2 cellular contexts compared by ENCODE assay signal in the genomic region with DNA sequence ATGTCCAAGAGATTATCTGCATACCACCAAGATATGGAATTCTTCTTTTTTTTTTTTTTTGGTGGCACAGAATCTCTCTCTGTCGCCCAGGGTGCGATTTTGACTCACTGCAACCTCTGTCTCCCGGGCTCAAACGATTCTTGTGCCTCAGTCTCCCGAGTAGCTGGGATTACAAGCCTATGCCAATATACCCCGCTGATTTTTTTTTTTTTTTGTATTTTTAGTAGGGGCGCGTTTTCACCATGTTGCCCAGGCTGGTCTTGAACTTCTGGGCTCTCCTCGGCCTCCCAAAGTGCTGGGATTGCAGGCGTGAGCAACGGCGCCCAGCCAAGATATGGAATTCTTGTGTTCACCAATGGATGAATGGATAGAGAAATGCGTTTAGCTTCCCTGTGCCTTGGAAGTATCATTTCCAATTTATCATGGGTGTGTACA.
TF ChIP-seq lines count a peak whose summit lies in the region.

No MANE protein-coding gene starts in this region.

TF ChIP-seq in SK-N-SH, 30 proteins besides CTCF, POLR2A, EP300 and RAD21:
- TF ChIP-seq, protein P1, sequence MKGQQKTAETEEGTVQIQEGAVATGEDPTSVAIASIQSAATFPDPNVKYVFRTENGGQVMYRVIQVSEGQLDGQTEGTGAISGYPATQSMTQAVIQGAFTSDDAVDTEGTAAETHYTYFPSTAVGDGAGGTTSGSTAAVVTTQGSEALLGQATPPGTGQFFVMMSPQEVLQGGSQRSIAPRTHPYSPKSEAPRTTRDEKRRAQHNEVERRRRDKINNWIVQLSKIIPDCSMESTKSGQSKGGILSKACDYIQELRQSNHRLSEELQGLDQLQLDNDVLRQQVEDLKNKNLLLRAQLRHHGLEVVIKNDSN (IDR thresholded peaks at IDR 0.05; ENCODE audit: borderline replicate concordance, low read depth), result no peak

TF ChIP-seq in SK-N-SH treated with all-trans-retinoic acid at 6 μM for 48 hours, 23 proteins besides CTCF, POLR2A, EP300 and RAD21:
- TF ChIP-seq CSDC2 (CRISPR knock-in tag; IDR thresholded peaks at IDR 0.05) (no peak), SNAI2 (CRISPR knock-in tag; IDR thresholded peaks at IDR 0.05) (no peak), ZFP3 (CRISPR knock-in tag; IDR thresholded peaks at IDR 0.05) (no peak), ZFP30 (CRISPR knock-in tag; IDR thresholded peaks at IDR 0.05) (no peak), PPARA (CRISPR knock-in tag; IDR thresholded peaks at IDR 0.05; ENCODE audit: borderline replicate concordance) (no peak), GLIS3 (CRISPR knock-in tag; IDR thresholded peaks at IDR 0.05) (no peak), ISL1 (CRISPR knock-in tag; IDR thresholded peaks at IDR 0.05) (no peak), ZNF565 (CRISPR knock-in tag; conservative IDR thresholded peaks at IDR 0.05; ENCODE audit: low read depth) (no peak)
- TF ChIP-seq, protein P2, sequence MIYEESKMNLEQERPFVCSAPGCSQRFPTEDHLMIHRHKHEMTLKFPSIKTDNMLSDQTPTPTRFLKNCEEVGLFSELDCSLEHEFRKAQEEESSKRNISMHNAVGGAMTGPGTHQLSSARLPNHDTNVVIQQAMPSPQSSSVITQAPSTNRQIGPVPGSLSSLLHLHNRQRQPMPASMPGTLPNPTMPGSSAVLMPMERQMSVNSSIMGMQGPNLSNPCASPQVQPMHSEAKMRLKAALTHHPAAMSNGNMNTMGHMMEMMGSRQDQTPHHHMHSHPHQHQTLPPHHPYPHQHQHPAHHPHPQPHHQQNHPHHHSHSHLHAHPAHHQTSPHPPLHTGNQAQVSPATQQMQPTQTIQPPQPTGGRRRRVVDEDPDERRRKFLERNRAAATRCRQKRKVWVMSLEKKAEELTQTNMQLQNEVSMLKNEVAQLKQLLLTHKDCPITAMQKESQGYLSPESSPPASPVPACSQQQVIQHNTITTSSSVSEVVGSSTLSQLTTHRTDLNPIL (CRISPR knock-in tag; IDR thresholded peaks at IDR 0.05; ENCODE audit: low read depth), result no peak
